20 cellular contexts compared by ENCODE assay signal in genomic region chr22:32760815-32761214, GRCh38. TPM values are rescaled to one million over a fixed set of nuclear protein-coding genes. Genes with fewer than 3 reads are reported as not detected.
A peak's percentile ranks its signal among the peaks of the same experiment; 100 is the strongest.
DNase-seq lines count a peak whose midpoint lies in the region; ATAC-seq and TF ChIP-seq lines count a peak whose summit lies in the region.
"Had no signal": no experiment of that assay in that cellular context is flagged by ENCODE, and none has a peak within 500 bp of the region (broad histone marks: within the 10 kb centered on the region; RNA-seq: fewer than 3 reads in every experiment).

No MANE protein-coding gene starts in this region.

- TF ChIP-seq POLR2A in sigmoid colon (IDR thresholded peaks at IDR 0.05), result no peak

- H3K4me3 ChIP-seq in left lung, result no peak overlapping the region
- H3K4me3 ChIP-seq in sigmoid colon, result no peak overlapping the region
- no peak overlapping the region for H3K4me3 ChIP-seq in OCI-LY7 (ENCODE audit: low read depth, low read length, poor library complexity, severe bottlenecking)
- H3K4me3 ChIP-seq: BLaER1 treated with 17β-estradiol and CSF1 and Interleukin-3, amounts not matched to agents 10 nM and 100 nM; MG63 had no signal

- H3K9me3 ChIP-seq in left lung (no peaks in the 10 kb centered on the region), sigmoid colon (no peaks in the 10 kb centered on the region), OCI-LY7 (ENCODE audit: low read length) (no peaks in the 10 kb centered on the region)
- H3K9me3 ChIP-seq: BLaER1 treated with 17β-estradiol and CSF1 and Interleukin-3, amounts not matched to agents 10 nM and 100 nM; MG63 had no signal

- no peaks in the 10 kb centered on the region for H3K79me2 ChIP-seq in OCI-LY7 (ENCODE audit: insufficient read depth, low read depth, low read length)

- peak; percentile 40 for ATAC-seq in Right ventricle myocardium inferior
- ATAC-seq in left lung, result no peak
- ATAC-seq in GM21786 (IDR thresholded peaks at IDR 0.05; ENCODE audit: unreplicated experiment), result no peak
- ATAC-seq: HCT116 had no signal

- H3K4me1 ChIP-seq in left lung (peaks cover 25 to 41% of the 10 kb centered on the region in 2 donors), sigmoid colon (peaks cover 0 to 4% (median 0%) of the 10 kb centered on the region in 4 donors), OCI-LY7 (ENCODE audit: insufficient read depth, low read length, poor library complexity, severe bottlenecking) (no peaks in the 10 kb centered on the region)

- CTCF ChIA-PET in HEK293T (lab: Yijun Ruan, JAX), result no interaction called here
- CTCF ChIA-PET in OCI-LY7 (lab: Charles Lee; ENCODE audit: unreplicated experiment), result no interaction called here

- POLR2A ChIA-PET in HEK293T (lab: Yijun Ruan, JAX) (no interaction called here), OCI-LY7 (lab: Charles Lee) (no interaction called here)

- H3K36me3 ChIP-seq in left lung (no peaks in the 10 kb centered on the region), sigmoid colon (no peaks in the 10 kb centered on the region), OCI-LY7 (ENCODE audit: insufficient read depth, low read length) (no peaks in the 10 kb centered on the region)
- H3K36me3 ChIP-seq: BLaER1 treated with 17β-estradiol and CSF1 and Interleukin-3, amounts not matched to agents 10 nM and 100 nM; MG63 had no signal

- TF ChIP-seq CTCF in left lung (IDR thresholded peaks at IDR 0.05) (no peak), sigmoid colon (IDR thresholded peaks at IDR 0.05) (no peak), OCI-LY7 (conservative IDR thresholded peaks at IDR 0.05; ENCODE audit: low read length) (no peak)

- H3K27me3 ChIP-seq in left lung (peaks cover 0 to 21% of the 10 kb centered on the region in 2 donors), sigmoid colon (peaks cover 0 to 8% (median 0%) of the 10 kb centered on the region in 3 donors)
- H3K27me3 ChIP-seq: MG63 had no signal

- DNase-seq in Right ventricle myocardium inferior (ENCODE audit: missing footprints) (no peak), cardiac septum (ENCODE audit: low spot score) (no peak), left lung (no peak), sigmoid colon (no peak), amniotic stem cell (lab: John Stamatoyannopoulos, UW) (no peak), HEK293T (ENCODE audit: extremely low spot score) (no peak), OCI-LY7 (ENCODE audit: low spot score) (no peak)
- DNase-seq: activated CD8-positive, alpha-beta memory T cell treated with anti-CD3 and anti-CD28 coated beads, Interleukin-2, amount 50 U/mL, for 4 hours; activated naive CD4-positive, alpha-beta T cell; hypothalamus; kidney glomerular epithelial cell; NCI-H187 treated with DMSO at 0.1 percent for 48 hours; NCI-H510A; substantia nigra; T-helper 9 cell had no signal

- 73 to 83% methylated on average over 4 of the region's 4 CpGs for WGBS in sigmoid colon, 2 donors

- peak; percentile 29 to 73 (median 46) for TF ChIP-seq EP300 in sigmoid colon (IDR thresholded peaks at IDR 0.05)

- H2AFZ ChIP-seq in OCI-LY7 (ENCODE audit: low read length), result no peak overlapping the region

- peak overlapping the region; percentile 9 to 19 for H3K27ac ChIP-seq in left lung
- peak overlapping the region in 2 of 4 donors; percentile 35 to 41 for H3K27ac ChIP-seq in sigmoid colon
- no peak overlapping the region for H3K27ac ChIP-seq in OCI-LY7 (ENCODE audit: low read depth, low read length, poor library complexity, severe bottlenecking)
- H3K27ac ChIP-seq: 22Rv1; BLaER1 treated with 17β-estradiol and CSF1 and Interleukin-3, amounts not matched to agents 10 nM and 100 nM had no signal

- H3K9me2 ChIP-seq in OCI-LY7 (ENCODE audit: insufficient read depth, low read length), result no peaks in the 10 kb centered on the region

- no TSS peak for BruUV-seq in OCI-LY7 (replicated peaks; lab: Mats Ljungman, UMichigan)

- intact Hi-C loops in Right ventricle myocardium inferior (cut with DNase I) (loop anchor here (5.0 kb wide), 1 partner anchor 44 kb away; no protein-coding TSS in a partner anchor), cardiac septum (cut with DNase I) (loop anchor here (5.0 to 10.0 kb wide), 2 partner anchors 36 to 136 kb away; no protein-coding TSS in a partner anchor), left lung (cut with DNase I) (no loop called here), sigmoid colon (cut with DNase I) (no loop called here), OCI-LY7 (cut with micrococcal nuclease; ENCODE audit: unreplicated experiment) (no loop called here)

- no peaks in the 10 kb centered on the region for H4K20me1 ChIP-seq in OCI-LY7 (ENCODE audit: insufficient read depth, low read length)
- H4K20me1 ChIP-seq: BLaER1 treated with 17β-estradiol and CSF1 and Interleukin-3, amounts not matched to agents 10 nM and 100 nM had no signal

- no peak overlapping the region for H3K4me2 ChIP-seq in OCI-LY7 (ENCODE audit: low read length)

TF ChIP-seq in HEK293T, 16 proteins besides CTCF, POLR2A, EP300 and RAD21:
- TF ChIP-seq SUZ12 (IDR thresholded peaks at IDR 0.05), result no peak
- TF ChIP-seq HDGF (IDR thresholded peaks at IDR 0.05; ENCODE audit: borderline replicate concordance), result no peak
- TF ChIP-seq ZNF384 (IDR thresholded peaks at IDR 0.05), result no peak
- TF ChIP-seq NFRKB (IDR thresholded peaks at IDR 0.05), result no peak
- TF ChIP-seq ELF4 (IDR thresholded peaks at IDR 0.05), result no peak
- TF ChIP-seq CTBP1 (IDR thresholded peaks at IDR 0.05; ENCODE audit: borderline replicate concordance), result no peak
- TF ChIP-seq FOXM1 (IDR thresholded peaks at IDR 0.05; ENCODE audit: borderline replicate concordance), result no peak
- no peak for TF ChIP-seq L3MBTL2 (conservative IDR thresholded peaks at IDR 0.05)
- TF ChIP-seq TARDBP (IDR thresholded peaks at IDR 0.05), result no peak
- TF ChIP-seq BHLHE40 (IDR thresholded peaks at IDR 0.05; ENCODE audit: borderline replicate concordance), result no peak
- TF ChIP-seq SP1 (IDR thresholded peaks at IDR 0.05), result no peak
- no peak for TF ChIP-seq FOXK2 (IDR thresholded peaks at IDR 0.05)
- TF ChIP-seq PKNOX1 (IDR thresholded peaks at IDR 0.05), result no peak
- TF ChIP-seq LEF1 (IDR thresholded peaks at IDR 0.05; ENCODE audit: borderline replicate concordance), result no peak
- TF ChIP-seq FOXA1 (IDR thresholded peaks at IDR 0.05), result no peak
- no peak for TF ChIP-seq ARNT (IDR thresholded peaks at IDR 0.05)

RNA-seq across cellular contexts. Expression of gene TIMP3, which starts 40.7 kb away (rescaled TPM):
- total RNA-seq in Right ventricle myocardium inferior (288 TPM), cardiac septum (116 TPM), left lung (100 to 1,000 TPM; 277 to 308 TPM), sigmoid colon (100 to 1,000 TPM; 120 to 295 (median 205) TPM), OCI-LY7 (2022) (not detected in 2 replicates)
- 10 to 100 TPM in 2 of 3 donors, 1 to 10 TPM in 1; 4.6 to 40.0 (median 10.2) TPM for polyA plus RNA-seq in sigmoid colon
- not detected in 2 replicates for total RNA-seq in OCI-LY7 (2014; rRNA removed; shearing (Covaris generic))

Comparison
In these comparisons a context has a peak if more than half of its experiments do, and no peak if none do; other contexts are left out.
1. RNA of gene TIMP3, which starts 40.7 kb away (total RNA-seq): 277 to 308 TPM in left lung, 288 TPM in Right ventricle myocardium inferior (single experiment), 120 to 295 TPM in sigmoid colon and 116 TPM in cardiac septum (single experiment); not detected in OCI-LY7; every median in the first group is over 100 times any median in the second.
2. intact Hi-C loops: an anchor here in Right ventricle myocardium inferior (5.0 kb wide) and cardiac septum (5.0 to 10.0 kb wide); none called in left lung, sigmoid colon and OCI-LY7.